In the genomic region with DNA sequence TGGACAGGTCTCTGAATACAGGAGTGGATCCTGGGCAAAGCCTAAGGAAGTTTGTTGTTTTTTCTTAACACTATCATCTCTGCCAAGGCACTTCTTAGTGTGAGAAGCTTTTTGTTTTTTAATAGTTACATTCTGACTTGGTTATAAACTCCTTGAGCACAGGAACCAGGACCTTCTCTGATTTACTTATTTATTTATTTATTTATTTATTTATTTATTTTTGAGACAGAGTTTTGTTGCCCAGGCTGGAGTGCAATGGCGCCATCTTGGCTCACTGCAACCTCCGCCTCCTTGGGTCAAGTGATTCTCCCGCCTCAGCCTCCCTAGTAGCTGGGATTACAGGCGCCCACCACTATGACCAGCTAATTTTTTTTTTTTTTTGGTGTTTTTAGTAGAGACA, we compare ENCODE assay signal across 27 cellular contexts. TPM values are rescaled to one million over a fixed set of nuclear protein-coding genes. Genes with fewer than 3 reads are reported as not detected.
"Had no signal": no experiment of that assay in that cellular context is flagged by ENCODE, and none has a peak within 500 bp of the region (broad histone marks: within the 10 kb centered on the region; RNA-seq: fewer than 3 reads in every experiment).

No MANE protein-coding gene starts in this region.

- H3K27ac ChIP-seq: pancreas, right atrium auricular region had no signal

- DNase-seq: dorsolateral prefrontal cortex; effector CD4-positive, alpha-beta T cell; foreskin fibroblast; gastrocnemius medialis; head of caudate nucleus; kidney; natural killer cell; pancreas; stimulated activated CD4-positive, alpha-beta T cell treated with anti-CD3 and anti-CD28 coated beads, Interleukin-12 subunit alpha, Interleukin-12 subunit beta, amount 100 ng/mL, for 4 hours; stimulated activated CD4-positive, alpha-beta T cell treated with anti-CD3 and anti-CD28 coated beads, Interleukin-1b, Interleukin-23, amount 100 ng/mL, for 48 hours; stimulated activated CD4-positive, alpha-beta T cell treated with anti-CD3 and anti-CD28 coated beads, Interleukin-4, amount 100 ng/mL, for 1 hour; stimulated activated CD8-positive, alpha-beta memory T cell treated with anti-CD3 and anti-CD28 coated beads, Interleukin-4, amount 100 ng/mL, for 48 hours; stimulated activated naive CD4-positive, alpha-beta T cell; stimulated activated naive CD8-positive, alpha-beta T cell treated with anti-CD3 and anti-CD28 coated beads, Interleukin-15, amount 100 ng/mL, for 72 hours had no signal

- H3K9me3 ChIP-seq: gastrocnemius medialis, pancreas, right atrium auricular region, tibial nerve, upper lobe of left lung had no signal

- H3K27me3 ChIP-seq: dorsolateral prefrontal cortex, gastrocnemius medialis, pancreas, right atrium auricular region, tibial nerve, upper lobe of left lung had no signal

- H3K4me3 ChIP-seq: dorsolateral prefrontal cortex, gastrocnemius medialis, lung, pancreas, right atrium auricular region, smooth muscle cell, tibial nerve, upper lobe of left lung had no signal

- H3K4me2 ChIP-seq: smooth muscle cell had no signal

- ATAC-seq: gastrocnemius medialis; left lobe of liver; natural killer cell; pancreas; sciatic nerve; stimulated activated naive CD8-positive, alpha-beta T cell treated with anti-CD3 and anti-CD28 coated beads, Interleukin-15, amount 100 ng/mL, for 72 hours had no signal

RNA-seq across cellular contexts. Expression of a gene that starts 30.7 kb away (rescaled TPM):
- total RNA-seq: gastrocnemius medialis, glomerular endothelial cell, kidney, left lobe of liver, liver, mononuclear cell, natural killer cell, omental fat pad, pancreas, right atrium auricular region, sciatic nerve, subcutaneous adipose tissue, tibial nerve had no signal
- polyA plus RNA-seq: liver, neural cell, smooth muscle cell had no signal

RNA-seq across cellular contexts. Expression of a gene that starts 48.2 kb away (rescaled TPM):
- total RNA-seq: mononuclear cell, natural killer cell, subcutaneous adipose tissue had no signal
